8 cellular contexts compared by ENCODE assay signal in the genomic region with DNA sequence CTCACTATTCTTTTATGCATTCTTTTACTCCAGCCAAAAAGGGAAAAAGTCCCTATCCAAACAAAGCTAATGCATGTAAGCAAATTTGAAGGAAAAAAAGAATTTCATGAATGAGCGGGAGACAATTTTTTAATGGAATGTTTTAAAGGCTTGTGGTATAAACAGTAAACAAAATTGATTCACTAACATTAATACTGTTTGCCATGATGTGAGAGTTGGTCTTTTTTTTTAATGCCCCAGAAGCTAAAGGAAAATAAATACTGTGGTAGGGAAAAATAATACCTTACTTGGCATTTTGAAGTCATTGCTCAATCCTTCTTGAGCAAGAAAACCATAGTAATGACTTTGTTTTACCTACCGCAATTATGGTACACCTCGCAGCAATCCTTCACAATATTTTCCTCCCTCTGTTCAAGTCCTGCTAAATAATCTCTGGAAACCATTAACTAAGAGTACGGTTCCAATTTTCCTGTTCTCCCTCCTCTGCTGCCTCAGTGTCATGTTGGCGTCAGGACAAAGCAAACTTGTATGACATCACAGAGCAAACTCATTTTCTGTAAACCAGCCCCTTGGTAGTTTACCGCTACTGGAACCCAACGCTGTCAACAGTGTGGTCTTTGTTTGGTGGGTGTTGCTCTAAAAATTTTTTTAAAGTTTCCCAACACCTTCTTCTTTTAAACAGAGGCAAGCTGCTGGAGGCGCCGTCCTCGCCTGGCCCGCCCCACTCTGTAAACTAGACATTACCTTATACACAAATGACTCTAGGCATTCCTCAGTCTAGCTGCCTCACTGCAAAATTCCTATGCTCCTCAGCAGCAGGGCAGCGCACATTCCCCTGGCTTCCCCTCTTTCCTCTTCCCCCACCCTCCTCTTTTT.
DNase-seq lines count a peak whose midpoint lies in the region; ATAC-seq and TF ChIP-seq lines count a peak whose summit lies in the region.

No MANE protein-coding gene starts in this region.

- H3K9me2 ChIP-seq in DOHH2 (replicated peaks; ENCODE audit: control insufficient read depth, low read length) (no peaks in the 10 kb centered on the region), PC-9 (ENCODE audit: insufficient read depth) (no peaks in the 10 kb centered on the region)

- H3K9ac ChIP-seq in duodenal mucosa (ENCODE audit: low read depth in 1 of 2, low read length in 2 of 2) = peak overlapping the region; percentile 9 to 35

- no peaks in the 10 kb centered on the region for H3K27me3 ChIP-seq in DOHH2 (ENCODE audit: control insufficient read depth, low read length)
- H3K27me3 ChIP-seq in PC-9 (ENCODE audit: insufficient read depth, low read depth) = no peaks in the 10 kb centered on the region
- no peaks in the 10 kb centered on the region for H3K27me3 ChIP-seq in duodenal mucosa (ENCODE audit: control insufficient read depth in 1 of 2, insufficient read depth in 2 of 2, low read length in 2 of 2)

- CTCF ChIA-PET in PC-9 (lab: Charles Lee) = interaction anchor here (0.6 kb wide), 1 partner anchor 37 kb away, joined by 3 read pairs; no protein-coding TSS in a partner anchor

- peaks cover 100% of the 10 kb centered on the region for H3K79me2 ChIP-seq in DOHH2 (ENCODE audit: control insufficient read depth, low read length)
- H3K79me2 ChIP-seq in PC-9 (ENCODE audit: low read depth) = no peaks in the 10 kb centered on the region

- 27 to 41% methylated on average over 8 to 9 of the region's 12 CpGs for WGBS in mesodermal cell (ENCODE audit: insufficient coverage in 2 of 2), 2 experiments

- H3K36me3 ChIP-seq in DOHH2 (ENCODE audit: control insufficient read depth, low read length) (peaks cover 99% of the 10 kb centered on the region), PC-9 (ENCODE audit: low read depth) (no peaks in the 10 kb centered on the region), duodenal mucosa (ENCODE audit: control insufficient read depth in 1 of 2, insufficient read depth in 2 of 2, low read length in 2 of 2) (no peaks in the 10 kb centered on the region), mesodermal cell (ENCODE audit: control insufficient read depth, insufficient read depth, low read length) (no peaks in the 10 kb centered on the region)

- peak overlapping the region; percentile 47 for H3K27ac ChIP-seq in DOHH2 (ENCODE audit: low read depth, low read length)
- H3K27ac ChIP-seq in PC-9 = peak overlapping the region; percentile 91
- peak overlapping the region; percentile 67 for H3K27ac ChIP-seq in duodenal mucosa (ENCODE audit: low read depth, low read length)
- peak overlapping the region; percentile 99 for H3K27ac ChIP-seq in mesodermal cell (ENCODE audit: low read depth, low read length, severe bottlenecking)

- H3K4me3 ChIP-seq in DOHH2 (ENCODE audit: low read length) = no peak overlapping the region
- peak overlapping the region; percentile 46; the same call in 1 of the 2 replicates for H3K4me3 ChIP-seq in PC-9
- H3K4me3 ChIP-seq in duodenal mucosa (ENCODE audit: low read depth in 1 of 2, low read length in 2 of 2) = peak overlapping the region in 1 of 2 donors; percentile 2
- peak overlapping the region; percentile 23 for H3K4me3 ChIP-seq in mesodermal cell (ENCODE audit: extremely low read depth, insufficient read depth, low read length, poor library complexity, severe bottlenecking)

- POLR2A ChIA-PET in PC-9 (lab: Charles Lee; ENCODE audit: unreplicated experiment) = interaction anchor here (0.5 to 0.6 kb wide), 2 partner anchors 19 to 215 kb away, joined by 3 read pairs; no protein-coding TSS in a partner anchor

- BruUV-seq in PC-9 (replicated peaks; lab: Mats Ljungman, UMichigan) = TSS peak; percentile 73

- peaks cover 99% of the 10 kb centered on the region for H3K4me1 ChIP-seq in DOHH2 (ENCODE audit: control insufficient read depth, low read length)
- H3K4me1 ChIP-seq in PC-9 (replicated peaks; ENCODE audit: insufficient read depth) = peaks cover 44% of the 10 kb centered on the region
- H3K4me1 ChIP-seq in duodenal mucosa (ENCODE audit: control insufficient read depth in 1 of 2, insufficient read depth in 2 of 2, low read length in 2 of 2) = peaks cover 10 to 15% of the 10 kb centered on the region in 2 donors
- peaks cover 55% of the 10 kb centered on the region for H3K4me1 ChIP-seq in mesodermal cell (ENCODE audit: control insufficient read depth, insufficient read depth, low read length, poor library complexity, severe bottlenecking)

- H2AFZ ChIP-seq in PC-9 = peak overlapping the region; percentile 77

- intact Hi-C loops in PC-9 (cut with micrococcal nuclease; ENCODE audit: unreplicated experiment) = loop anchor here (1.0 to 5.0 kb wide), 7 partner anchors 33 to 919 kb away; no protein-coding TSS in a partner anchor

- no peak for TF ChIP-seq CTCF in DOHH2 (IDR thresholded peaks at IDR 0.05; ENCODE audit: low read depth, low read length, poor library complexity, severe bottlenecking)
- no peak for TF ChIP-seq CTCF in PC-9 (conservative IDR thresholded peaks at IDR 0.05)

- H3K9me3 ChIP-seq in DOHH2 (ENCODE audit: control insufficient read depth, insufficient read depth, low read length) = no peaks in the 10 kb centered on the region
- no peaks in the 10 kb centered on the region for H3K9me3 ChIP-seq in PC-9 (ENCODE audit: insufficient read depth, low read depth)
- peaks cover 0 to 4% of the 10 kb centered on the region in 2 donors for H3K9me3 ChIP-seq in duodenal mucosa (ENCODE audit: control insufficient read depth in 1 of 2, low read length in 2 of 2)
- peaks cover 6% of the 10 kb centered on the region for H3K9me3 ChIP-seq in mesodermal cell (ENCODE audit: control insufficient read depth, low read length)

- DNase-seq in PC-9 (no peak), NCI-H82 (lab: John Stamatoyannopoulos, UW) (no peak), NCI-H2227 (lab: John Stamatoyannopoulos, UW; ENCODE audit: unreplicated experiment) (no peak)
- DNase-seq in stimulated activated CD4-positive, alpha-beta T cell treated with anti-CD3 and anti-CD28 coated beads, Interleukin-1b, Interleukin-23, amount 100 ng/mL, for 48 hours = no peak

- ATAC-seq in HG03457 (IDR thresholded peaks at IDR 0.05; ENCODE audit: unreplicated experiment) = no peak

- H4K20me1 ChIP-seq in DOHH2 (ENCODE audit: control insufficient read depth, insufficient read depth, low read depth, low read length) = peaks cover 87% of the 10 kb centered on the region
- no peaks in the 10 kb centered on the region for H4K20me1 ChIP-seq in PC-9 (ENCODE audit: insufficient read depth)

- peak overlapping the region; percentile 49 for H3K4me2 ChIP-seq in DOHH2 (ENCODE audit: low read length)
- H3K4me2 ChIP-seq in PC-9 = peak overlapping the region; percentile 78

- H3F3A ChIP-seq in DOHH2 (ENCODE audit: control insufficient read depth, insufficient read depth) (peaks cover 74% of the 10 kb centered on the region), PC-9 (ENCODE audit: insufficient read depth, low read depth) (peaks cover 30% of the 10 kb centered on the region)

Comparison
In these comparisons a context has a peak if more than half of its experiments do, and no peak if none do; other contexts are left out.
1. H3K27ac ChIP-seq: peak in every context shown above with its lines; median percentile 99 in mesodermal cell; 91 in PC-9; 67 in duodenal mucosa; 47 in DOHH2.